Comparison of ENCODE assay signal across 21 cellular contexts in genomic region chr5:82058710-82059109, GRCh38.
A peak's percentile ranks its signal among the peaks of the same experiment; 100 is the strongest.
DNase-seq lines count a peak whose midpoint lies in the region; ATAC-seq and TF ChIP-seq lines count a peak whose summit lies in the region.
"Had no signal": no experiment of that assay in that cellular context is flagged by ENCODE, and none has a peak within 500 bp of the region (broad histone marks: within the 10 kb centered on the region; RNA-seq: fewer than 3 reads in every experiment).

No MANE protein-coding gene starts in this region.

- no peak overlapping the region for H3K27ac ChIP-seq in IMR-90 (ENCODE audit: insufficient read depth, low read length)
- H3K27ac ChIP-seq: HL-60, left lung, neutrophil, right atrium auricular region had no signal

- in situ Hi-C loops in IMR-90 (cut with MboI; ENCODE audit: low sequenced_read_pairs), result no loop called here

- H4K5ac ChIP-seq in IMR-90 (ENCODE audit: low read depth, low read length), result no peak overlapping the region

- BruUV-seq in IMR-90 (replicated peaks; lab: Mats Ljungman, UMichigan), result no TSS peak

- peaks cover 2% of the 10 kb centered on the region for H3K36me3 Mint-ChIP-seq in T-helper 17 cell (ENCODE audit: low read depth)
- H3K36me3 Mint-ChIP-seq in T-cell, result peaks cover 5% of the 10 kb centered on the region

- H3K4ac ChIP-seq in IMR-90 (ENCODE audit: low read depth, low read length), result no peak overlapping the region

- no peaks in the 10 kb centered on the region for H4K20me1 ChIP-seq in IMR-90 (ENCODE audit: insufficient read depth, low read length)

- H2AK9ac ChIP-seq in IMR-90 (replicated peaks; ENCODE audit: low read depth, low read length, poor library complexity), result no peak overlapping the region

- no peak for TF ChIP-seq CTCF in GM12865 (IDR thresholded peaks at IDR 0.05; ENCODE audit: insufficient read depth, low read depth, low read length, missing control alignments)
- no peak for TF ChIP-seq CTCF in IMR-90 (conservative IDR thresholded peaks at IDR 0.05; ENCODE audit: low read depth, low read length)
- no peak for TF ChIP-seq CTCF in fibroblast of the aortic adventitia (IDR thresholded peaks at IDR 0.05; ENCODE audit: insufficient read depth, low read length)

- ATAC-seq in GM21515 (IDR thresholded peaks at IDR 0.05; ENCODE audit: unreplicated experiment), result peak; percentile 54
- ATAC-seq in IMR-90 (ENCODE audit: low read depth), result no peak; the same call in 1 of the 2 replicates
- ATAC-seq in T-helper 17 cell, result no peak
- ATAC-seq in T-cell (replicated peaks in 1 of 4), result no peak
- ATAC-seq in HG03342 (IDR thresholded peaks at IDR 0.05; ENCODE audit: unreplicated experiment), result no peak
- ATAC-seq: activated T-cell treated with anti-CD3 and anti-CD28 coated beads, Interleukin-2, amount 50 U/mL, for 72 hours; left lung had no signal

- H3K14ac ChIP-seq in IMR-90 (replicated peaks; ENCODE audit: low read depth, low read length), result no peak overlapping the region

- WGBS in IMR-90 (ENCODE audit: extremely low coverage in 2 of 2, insufficient read length in 1 of 2), 2 experiments, result 60% methylated on average over 1 of the region's 1 CpG; no CpG with 5 or more reads in 1 of the 2 experiments

- H2BK20ac ChIP-seq in IMR-90 (ENCODE audit: low read depth, low read length), result no peak overlapping the region

- H2AK5ac ChIP-seq in IMR-90 (ENCODE audit: low read depth, low read length), result no peak overlapping the region

- 0 out of 2 replicates have a peak, but pooled peaks cover 1% of the 10 kb centered on the region for H3K4me1 ChIP-seq in IMR-90 (ENCODE audit: control insufficient read depth, insufficient read depth, low read length)
- H3K4me1 ChIP-seq: Caco-2, left lung, right atrium auricular region had no signal

- no peaks in the 10 kb centered on the region for H3K9me3 ChIP-seq in IMR-90 (ENCODE audit: control insufficient read depth, insufficient read depth, low read length)
- H3K9me3 ChIP-seq in T-helper 17 cell (ENCODE audit: control insufficient read depth, low read length, poor library complexity, severe bottlenecking), result no peaks in the 10 kb centered on the region
- H3K9me3 ChIP-seq: Caco-2, left lung, neutrophil, right atrium auricular region had no signal

- H3K9me1 ChIP-seq in IMR-90 (ENCODE audit: insufficient read depth, low read length), result no peaks in the 10 kb centered on the region; the same call in 1 of the 2 replicates

- H2BK5ac ChIP-seq in IMR-90 (ENCODE audit: low read depth, low read length, poor library complexity, severe bottlenecking), result no peak overlapping the region

- H3K9me3 Mint-ChIP-seq in T-cell, result no peaks in the 10 kb centered on the region
- H3K9me3 Mint-ChIP-seq: activated CD4-positive, alpha-beta memory T cell treated with anti-CD3 and anti-CD28 coated beads, Interleukin-2, amount 10 ng/mL, durations not matched to agents 7 days and 5 days; activated naive CD8-positive, alpha-beta T cell treated with anti-CD3 and anti-CD28 coated beads for 36 hours; activated T-cell treated with anti-CD3 and anti-CD28 coated beads, Interleukin-2, amount 50 U/mL, for 72 hours had no signal

- dilution Hi-C loops in IMR-90 (cut with HindIII; ENCODE audit: low sequenced_read_pairs, unreplicated experiment), result no loop called here

- H3K27ac Mint-ChIP-seq in T-helper 17 cell (no peak overlapping the region), T-cell (no peak overlapping the region)
- H3K27ac Mint-ChIP-seq: activated CD4-positive, alpha-beta memory T cell treated with anti-CD3 and anti-CD28 coated beads, Interleukin-2, amount 10 ng/mL, durations not matched to agents 7 days and 5 days; activated naive CD8-positive, alpha-beta T cell treated with anti-CD3 and anti-CD28 coated beads for 36 hours; activated T-cell treated with anti-CD3 and anti-CD28 coated beads, Interleukin-2, amount 50 U/mL, for 72 hours had no signal

- no peak overlapping the region for H3K56ac ChIP-seq in IMR-90 (ENCODE audit: extremely low read depth, insufficient read depth, low read length)

- H3K4me3 Mint-ChIP-seq in T-helper 17 cell, result no peak overlapping the region
- no peak overlapping the region for H3K4me3 Mint-ChIP-seq in T-cell
- H3K4me3 Mint-ChIP-seq: activated CD4-positive, alpha-beta memory T cell treated with anti-CD3 and anti-CD28 coated beads, Interleukin-2, amount 10 ng/mL, durations not matched to agents 7 days and 5 days; activated naive CD8-positive, alpha-beta T cell treated with anti-CD3 and anti-CD28 coated beads for 36 hours; activated T-cell treated with anti-CD3 and anti-CD28 coated beads, Interleukin-2, amount 50 U/mL, for 72 hours had no signal

- H2AFZ ChIP-seq in IMR-90 (replicated peaks; ENCODE audit: low read length, poor library complexity), result no peak overlapping the region

- H3K4me1 Mint-ChIP-seq in T-helper 17 cell, result peaks cover 11% of the 10 kb centered on the region
- H3K4me1 Mint-ChIP-seq in T-cell, result peaks cover 0 to 14% (median 6%) of the 10 kb centered on the region in 3 donors

- no peak overlapping the region for H3K4me2 ChIP-seq in IMR-90 (ENCODE audit: low read depth, low read length)

- intact Hi-C loops in IMR-90 (cut with micrococcal nuclease), result no loop called here

- no peak for TF ChIP-seq RAD21 in IMR-90 (IDR thresholded peaks at IDR 0.05; ENCODE audit: low read length)

- H3K23ac ChIP-seq in IMR-90 (ENCODE audit: low read depth, low read length), result no peak overlapping the region

- H4K8ac ChIP-seq in IMR-90 (ENCODE audit: low read depth in 2 of 2, low read length in 2 of 2), result no peak overlapping the region

- no peaks in the 10 kb centered on the region; a peak in 1 of 4 replicates for H3K79me1 ChIP-seq in IMR-90 (ENCODE audit: low read depth in 1 of 2, low read length in 2 of 2)

- H3K18ac ChIP-seq in IMR-90 (ENCODE audit: low read depth, low read length), result no peak overlapping the region

- H2BK120ac ChIP-seq in IMR-90 (ENCODE audit: low read depth, low read length), result no peak overlapping the region

- no peaks in the 10 kb centered on the region for H3K27me3 ChIP-seq in IMR-90 (ENCODE audit: control insufficient read depth, insufficient read depth, low read length)
- H3K27me3 ChIP-seq: left lung, neutrophil, right atrium auricular region had no signal

- no peaks in the 10 kb centered on the region for H3K36me3 ChIP-seq in IMR-90 (ENCODE audit: control insufficient read depth, insufficient read depth, low read length)
- H3K36me3 ChIP-seq: left lung, neutrophil, right atrium auricular region had no signal

- POLR2A ChIA-PET in IMR-90 (lab: Charles Lee; ENCODE audit: unreplicated experiment), result no interaction called here
- POLR2A ChIA-PET in T-cell (lab: Charles Lee), result no interaction called here

- DNase-seq in GM12865 (ENCODE audit: low read depth) (peak; percentile 24), IMR-90 (peak; percentile 18), fibroblast of the aortic adventitia (ENCODE audit: low read depth) (peak; percentile 22), T-helper 17 cell (no peak), T-cell (no peak), GOT3 (lab: John Stamatoyannopoulos, UW) (no peak)
- DNase-seq: activated CD4-positive, alpha-beta memory T cell treated with anti-CD3 and anti-CD28 coated beads, Interleukin-2, amount 10 ng/mL, durations not matched to agents 7 days and 5 days; activated naive CD8-positive, alpha-beta T cell treated with anti-CD3 and anti-CD28 coated beads for 36 hours; activated T-cell treated with anti-CD3 and anti-CD28 coated beads, Interleukin-2, amount 50 U/mL, for 72 hours; Caco-2; effector CD4-positive, alpha-beta T cell; EL; left lung; NCI-H1417; NK-92 treated with Interleukin-12 subunit alpha and Interleukin-12 subunit beta, amount 100 ng/mL, for 24 hours; stimulated activated CD4-positive, alpha-beta T cell treated with anti-CD3 and anti-CD28 coated beads, Interleukin-2, amount 100 ng/mL, for 24 hours had no signal

- H4K91ac ChIP-seq in IMR-90 (ENCODE audit: insufficient read depth, low read depth, low read length), result no peak overlapping the region

- CTCF ChIA-PET in IMR-90 (lab: Yijun Ruan, JAX) (no interaction called here), T-cell (lab: Charles Lee) (no interaction called here)

- H3K4me3 ChIP-seq in GM12865 (ENCODE audit: low read depth, low read length) (no peak overlapping the region), IMR-90 (ENCODE audit: insufficient read depth, low read depth, low read length) (no peak overlapping the region), fibroblast of the aortic adventitia (ENCODE audit: low read depth, low read length) (no peak overlapping the region)
- H3K4me3 ChIP-seq: left lung, right atrium auricular region had no signal

- H2BK15ac ChIP-seq in IMR-90 (ENCODE audit: low read depth, low read length), result no peak overlapping the region

- H3K27me3 Mint-ChIP-seq in T-helper 17 cell, result no peaks in the 10 kb centered on the region
- no peaks in the 10 kb centered on the region for H3K27me3 Mint-ChIP-seq in T-cell
- H3K27me3 Mint-ChIP-seq: activated CD4-positive, alpha-beta memory T cell treated with anti-CD3 and anti-CD28 coated beads, Interleukin-2, amount 10 ng/mL, durations not matched to agents 7 days and 5 days; activated naive CD8-positive, alpha-beta T cell treated with anti-CD3 and anti-CD28 coated beads for 36 hours had no signal

- no peak overlapping the region for H3K9ac ChIP-seq in IMR-90 (ENCODE audit: low read depth, low read length)

- no peak for TF ChIP-seq POLR2A in IMR-90 (IDR thresholded peaks at IDR 0.05; ENCODE audit: low read depth, low read length)

TF ChIP-seq in IMR-90, 13 proteins besides CTCF, POLR2A, EP300 and RAD21 (continues in another document):
- no peak for TF ChIP-seq MAFK (IDR thresholded peaks at IDR 0.05; ENCODE audit: low read depth, low read length)
- TF ChIP-seq MXI1 (IDR thresholded peaks at IDR 0.05; ENCODE audit: borderline replicate concordance, low read depth, low read length), result no peak
- TF ChIP-seq MAZ (IDR thresholded peaks at IDR 0.05; ENCODE audit: borderline replicate concordance, low read depth, low read length), result no peak
- no peak for TF ChIP-seq CHD1 (IDR thresholded peaks at IDR 0.05; ENCODE audit: low read depth, low read length)
- no peak for TF ChIP-seq USF2 (IDR thresholded peaks at IDR 0.05; ENCODE audit: low read depth, low read length)

Comparison
In these comparisons a context has a peak if more than half of its experiments do, and no peak if none do; other contexts are left out.
1. DNase-seq: peak in GM12865 (single experiment), IMR-90 (single experiment) and fibroblast of the aortic adventitia (single experiment); none in T-helper 17 cell (0 of 3), T-cell (0 of 34) and GOT3 (single experiment).